ENCODE assay signal across 9 cellular contexts in the genomic region with DNA sequence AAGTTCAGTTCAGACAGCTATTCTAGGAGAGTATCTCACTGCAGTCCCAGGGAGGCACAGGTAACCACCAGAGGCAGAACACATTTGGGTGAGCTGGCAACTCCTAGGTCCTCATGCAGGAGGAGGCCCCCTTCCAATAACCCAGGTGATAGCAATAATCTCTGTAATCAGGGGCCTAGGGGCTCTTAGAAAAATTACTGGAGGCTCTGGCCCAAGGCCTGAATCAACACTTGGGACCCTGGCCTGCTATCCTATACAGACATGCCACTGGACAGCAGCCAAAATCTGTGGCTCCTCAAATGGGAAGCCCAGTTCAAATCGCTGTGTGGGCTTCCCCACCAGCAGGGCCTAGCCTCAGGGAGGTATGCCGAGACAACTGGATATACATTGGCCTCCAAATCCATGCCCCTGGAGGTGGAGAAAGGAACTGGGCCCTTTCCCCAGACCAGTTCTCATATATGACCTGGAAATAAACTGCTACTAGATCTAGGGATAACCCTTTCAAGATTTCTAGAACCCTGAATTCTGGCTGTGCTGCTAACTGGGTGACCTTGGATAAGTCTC. TPM values are rescaled to one million over a fixed set of nuclear protein-coding genes. Genes with fewer than 3 reads are reported as not detected.
DNase-seq lines count a peak whose midpoint lies in the region; ATAC-seq and TF ChIP-seq lines count a peak whose summit lies in the region.
"Had no signal": no experiment of that assay in that cellular context is flagged by ENCODE, and none has a peak within 500 bp of the region (broad histone marks: within the 10 kb centered on the region; RNA-seq: fewer than 3 reads in every experiment).

No MANE protein-coding gene starts in this region.

- H3K9me3 Mint-ChIP-seq in activated T-cell treated with anti-CD3 and anti-CD28 coated beads, Interleukin-2, amount 50 U/mL, for 24 hours = no peaks in the 10 kb centered on the region

- no peak for TF ChIP-seq EP300 in sigmoid colon (IDR thresholded peaks at IDR 0.05)

- no peak for TF ChIP-seq POLR2A in sigmoid colon (IDR thresholded peaks at IDR 0.05)

- intact Hi-C loops in sigmoid colon (cut with DNase I) = no loop called here

- TF ChIP-seq CTCF in fibroblast of the aortic adventitia (IDR thresholded peaks at IDR 0.05; ENCODE audit: insufficient read depth, low read length) = peak; percentile 79
- TF ChIP-seq CTCF in sigmoid colon (IDR thresholded peaks at IDR 0.05) = peak in 1 of 4 experiments; percentile 27

- no peak overlapping the region for H3K4me3 Mint-ChIP-seq in activated T-cell treated with anti-CD3 and anti-CD28 coated beads, Interleukin-2, amount 50 U/mL, for 24 hours

- H3K27ac Mint-ChIP-seq in activated T-cell treated with anti-CD3 and anti-CD28 coated beads, Interleukin-2, amount 50 U/mL, for 24 hours = no peak overlapping the region

- no peaks in the 10 kb centered on the region for H3K36me3 ChIP-seq in sigmoid colon

- no peaks in the 10 kb centered on the region for H3K27me3 ChIP-seq in sigmoid colon

- ATAC-seq in HG03139 (IDR thresholded peaks at IDR 0.05; ENCODE audit: unreplicated experiment) (no peak), GM18907 (IDR thresholded peaks at IDR 0.05; ENCODE audit: unreplicated experiment) (no peak), HG02642 (IDR thresholded peaks at IDR 0.05; ENCODE audit: poor library complexity, unreplicated experiment) (no peak)

- no peaks in the 10 kb centered on the region for H3K36me3 Mint-ChIP-seq in activated T-cell treated with anti-CD3 and anti-CD28 coated beads, Interleukin-2, amount 50 U/mL, for 24 hours (ENCODE audit: low read depth)

- H3K27me3 Mint-ChIP-seq in activated T-cell treated with anti-CD3 and anti-CD28 coated beads, Interleukin-2, amount 50 U/mL, for 24 hours = no peaks in the 10 kb centered on the region

- peaks cover 0 to 60% (median 53%) of the 10 kb centered on the region in 4 donors for H3K4me1 ChIP-seq in sigmoid colon

- H3K4me3 ChIP-seq in fibroblast of the aortic adventitia (ENCODE audit: low read depth, low read length) = peak overlapping the region; percentile 96
- H3K4me3 ChIP-seq in sigmoid colon = peak overlapping the region; percentile 67 to 76 (median 72)

- 7 to 58% methylated on average over 2 of the region's 2 CpGs for WGBS in sigmoid colon, 2 donors

- DNase-seq in EH (ENCODE audit: low read depth) (peak; percentile 37), RKO (ENCODE audit: low spot score) (peak; percentile 61), fibroblast of the aortic adventitia (ENCODE audit: low read depth) (peak; percentile 64), sigmoid colon (peak; percentile 73)
- no peak for DNase-seq in activated T-cell treated with anti-CD3 and anti-CD28 coated beads, Interleukin-2, amount 50 U/mL, for 24 hours
- DNase-seq: T-helper 9 cell had no signal

- peak overlapping the region; percentile 91 to 92 (median 92) for H3K27ac ChIP-seq in sigmoid colon

- H3K4me1 Mint-ChIP-seq in activated T-cell treated with anti-CD3 and anti-CD28 coated beads, Interleukin-2, amount 50 U/mL, for 24 hours (ENCODE audit: low read depth) = peaks cover 25% of the 10 kb centered on the region

- H3K9me3 ChIP-seq in sigmoid colon = no peaks in the 10 kb centered on the region

RNA-seq across cellular contexts. Expression of gene AVPI1, which starts 1.6 kb away (rescaled TPM):
- total RNA-seq in fibroblast of the aortic adventitia (ENCODE audit: low replicate concordance) (20.2 TPM in 2 replicates), sigmoid colon (10 to 100 TPM; 10.5 to 16.1 (median 12.2) TPM)
- 10 to 100 TPM; 22.6 to 58.3 (median 31.8) TPM for polyA plus RNA-seq in sigmoid colon

RNA-seq across cellular contexts. Expression of gene MARVELD1, which starts 28.1 kb away (rescaled TPM):
- total RNA-seq in fibroblast of the aortic adventitia (ENCODE audit: low replicate concordance) = 34.9 and 64.3 TPM in 2 replicates
- total RNA-seq in sigmoid colon = 10 to 100 TPM; 17.3 to 40.7 (median 22.0) TPM
- 10 to 100 TPM; 16.2 to 22.2 (median 16.7) TPM for polyA plus RNA-seq in sigmoid colon

RNA-seq across cellular contexts. Expression of gene PI4K2A, which starts 45.0 kb away (rescaled TPM):
- total RNA-seq in fibroblast of the aortic adventitia (ENCODE audit: low replicate concordance) (10.1 and 22.3 TPM in 2 replicates), sigmoid colon (10 to 100 TPM; 13.3 to 19.3 (median 13.9) TPM)
- polyA plus RNA-seq in sigmoid colon = 1 to 10 TPM; 8.1 to 9.0 (median 8.9) TPM

RNA-seq across cellular contexts. Expression of gene ZFYVE27, which starts 51.5 kb away (rescaled TPM):
- total RNA-seq in fibroblast of the aortic adventitia (ENCODE audit: low replicate concordance) (14.1 and 20.4 TPM in 2 replicates), sigmoid colon (10 to 100 TPM in 3 of 4 donors, 1 to 10 TPM in 1; 8.9 to 15.9 (median 12.4) TPM)
- polyA plus RNA-seq in sigmoid colon = 10 to 100 TPM in 1 of 3 donors, 1 to 10 TPM in 2; 7.2 to 42.2 (median 7.9) TPM

RNA-seq across cellular contexts. Expression of gene MORN4, which starts 52.2 kb away (rescaled TPM):
- total RNA-seq in fibroblast of the aortic adventitia (ENCODE audit: low replicate concordance) (6.5 and 10.1 TPM in 2 replicates), sigmoid colon (10 to 100 TPM in 1 of 4 donors, 1 to 10 TPM in 2, under 1 TPM in 1; 0.83 to 23.4 (median 5.4) TPM)
- polyA plus RNA-seq in sigmoid colon = 1 to 10 TPM; 1.2 to 2.5 (median 2.5) TPM
